25 cellular contexts compared by ENCODE assay signal in genomic region chr9:89970701-89971100, GRCh38.
A peak's percentile ranks its signal among the peaks of the same experiment; 100 is the strongest.
DNase-seq lines count a peak whose midpoint lies in the region; ATAC-seq and TF ChIP-seq lines count a peak whose summit lies in the region.
"Had no signal": no experiment of that assay in that cellular context is flagged by ENCODE, and none has a peak within 500 bp of the region (broad histone marks: within the 10 kb centered on the region; RNA-seq: fewer than 3 reads in every experiment).

No MANE protein-coding gene starts in this region.

- H3K18ac ChIP-seq in neuronal stem cell (ENCODE audit: low read length), result no peak overlapping the region

- no peak for DNase-seq in colonic mucosa
- DNase-seq in hepatocyte (ENCODE audit: low spot score), result no peak
- DNase-seq in neuronal stem cell (ENCODE audit: low spot score), result no peak
- DNase-seq in transverse colon, result no peak
- no peak for DNase-seq in ecto neural progenitor cell (ENCODE audit: low spot score)
- no peak for DNase-seq in NCI-H1105 treated with DMSO at 0.1 percent for 48 hours (lab: John Stamatoyannopoulos, UW)
- DNase-seq: 8988T; ACHN; BE2C; C1 segment of cervical spinal cord; CD4-positive, alpha-beta memory T cell; CD4-positive, CD25-positive, alpha-beta regulatory T cell; CD8-positive, alpha-beta memory T cell; COR-L47; DMS 273 treated with DMSO at 0.1 percent for 48 hours; DMS153; DMS53; DMS79; DND-41; EL; GDM1 had no signal

- H3K14ac ChIP-seq in neuronal stem cell (ENCODE audit: low read length), result peak overlapping the region; percentile 86

- no peak overlapping the region for H2AFZ ChIP-seq in hepatocyte
- H2AFZ ChIP-seq in neuronal stem cell (ENCODE audit: low read length), result no peak overlapping the region

- H3K4me3 ChIP-seq in colonic mucosa, result no peak overlapping the region
- no peak overlapping the region for H3K4me3 ChIP-seq in hepatocyte
- H3K4me3 ChIP-seq in neuronal stem cell (ENCODE audit: low read length in 2 of 2), result no peak overlapping the region
- H3K4me3 ChIP-seq in transverse colon, result no peak overlapping the region
- H3K4me3 ChIP-seq: BLaER1, GM12878 had no signal

- no peak for TF ChIP-seq EP300 in transverse colon (IDR thresholded peaks at IDR 0.05; ENCODE audit: low read depth)

- H4K91ac ChIP-seq in neuronal stem cell (ENCODE audit: low read depth, low read length, poor library complexity), result no peak overlapping the region

- H3K4me2 ChIP-seq in hepatocyte, result no peak overlapping the region
- H3K4me2 ChIP-seq in neuronal stem cell (ENCODE audit: insufficient read depth, low read length, poor library complexity, severe bottlenecking), result no peak overlapping the region
- H3K4me2 ChIP-seq: BLaER1 had no signal

- no peaks in the 10 kb centered on the region for H3K79me1 ChIP-seq in neuronal stem cell (ENCODE audit: low read depth, low read length)

- H2BK15ac ChIP-seq in neuronal stem cell (ENCODE audit: low read length), result no peak overlapping the region

- 94% methylated on average over 15 of the region's 15 CpGs for WGBS in hepatocyte (ENCODE audit: low lambda C conversion rate, missing lambda C conversion rate)
- WGBS in neuronal stem cell (ENCODE audit: extremely low coverage in 2 of 2, insufficient read length in 2 of 2, insufficient replicate concordance in 1 of 2), 2 donors, result no CpG with 5 or more reads among the region's 15 CpGs
- WGBS in transverse colon (ENCODE audit: low coverage in 1 of 2), 2 donors, result 89% methylated on average over 15 of the region's 15 CpGs; no CpG with 5 or more reads in 1 of the 2 donors

- in situ Hi-C loops in transverse colon (cut with MboI; ENCODE audit: low pct_ligation_motif_present in 1 of 4, low pct_unique_long_range_greater_than_20kb in 1 of 4, low sequenced_read_pairs in 3 of 4), result no loop called here

- no peaks in the 10 kb centered on the region for H3K9me2 ChIP-seq in hepatocyte (replicated peaks; ENCODE audit: insufficient read depth)

- H3K4ac ChIP-seq in neuronal stem cell (ENCODE audit: low read length), result no peak overlapping the region

- no peak overlapping the region for H2BK5ac ChIP-seq in neuronal stem cell (ENCODE audit: low read length)

- ATAC-seq in GM18868 (IDR thresholded peaks at IDR 0.05; ENCODE audit: unreplicated experiment), result no peak
- ATAC-seq in HG02870 (IDR thresholded peaks at IDR 0.05; ENCODE audit: unreplicated experiment), result no peak
- ATAC-seq: GM12878 had no signal

- H3K4me1 ChIP-seq in colonic mucosa (no peaks in the 10 kb centered on the region), hepatocyte (ENCODE audit: insufficient read depth) (peaks cover 19% of the 10 kb centered on the region), neuronal stem cell (ENCODE audit: control insufficient read depth in 2 of 2, insufficient read depth in 1 of 2, low read depth in 1 of 2, low read length in 2 of 2) (no peaks in the 10 kb centered on the region), transverse colon (peaks cover 0 to 32% (median 20%) of the 10 kb centered on the region in 4 donors)
- H3K4me1 ChIP-seq: BE2C, BLaER1 had no signal

- intact Hi-C loops in colonic mucosa (cut with DNase I), result no loop called here
- intact Hi-C loops in transverse colon (cut with DNase I; ENCODE audit: low total_unique reads), result no loop called here

- no peak overlapping the region for H3K23ac ChIP-seq in neuronal stem cell (ENCODE audit: low read depth, low read length, poor library complexity)

- H3K27ac ChIP-seq in colonic mucosa, result peak overlapping the region; percentile 78
- H3K27ac ChIP-seq in hepatocyte, result peak overlapping the region; percentile 88
- H3K27ac ChIP-seq in neuronal stem cell (replicated peaks; ENCODE audit: low read length), result no peak overlapping the region
- H3K27ac ChIP-seq in transverse colon, result peak overlapping the region; percentile 70 to 86 (median 81)
- H3K27ac ChIP-seq: BLaER1 had no signal

- no peaks in the 10 kb centered on the region for H3K79me2 ChIP-seq in hepatocyte

- TF ChIP-seq CTCF in colonic mucosa (IDR thresholded peaks at IDR 0.05), result no peak
- no peak for TF ChIP-seq CTCF in hepatocyte (IDR thresholded peaks at IDR 0.05; ENCODE audit: poor library complexity)
- no peak for TF ChIP-seq CTCF in transverse colon (IDR thresholded peaks at IDR 0.05)

- H4K8ac ChIP-seq in neuronal stem cell (ENCODE audit: low read depth, low read length), result no peak overlapping the region

- no peak overlapping the region for H2BK120ac ChIP-seq in neuronal stem cell (ENCODE audit: low read depth, low read length)

- no peak overlapping the region for H2BK12ac ChIP-seq in neuronal stem cell (ENCODE audit: low read length)

- no peaks in the 10 kb centered on the region for H4K20me1 ChIP-seq in hepatocyte (ENCODE audit: insufficient read depth, poor library complexity, severe bottlenecking)
- H4K20me1 ChIP-seq: BLaER1 had no signal

- H3K36me3 ChIP-seq in colonic mucosa (no peaks in the 10 kb centered on the region), hepatocyte (replicated peaks; ENCODE audit: insufficient read depth, low read depth) (no peaks in the 10 kb centered on the region), neuronal stem cell (replicated peaks in 1 of 2; ENCODE audit: control insufficient read depth in 2 of 2, insufficient read depth in 2 of 2, low read length in 2 of 2) (no peaks in the 10 kb centered on the region), transverse colon (no peaks in the 10 kb centered on the region)
- H3K36me3 ChIP-seq: BE2C, BLaER1 had no signal

- H3K27me3 ChIP-seq in colonic mucosa (no peaks in the 10 kb centered on the region), hepatocyte (no peaks in the 10 kb centered on the region), neuronal stem cell (ENCODE audit: control insufficient read depth in 3 of 3, insufficient read depth in 3 of 3, low read depth in 1 of 3, low read length in 3 of 3) (no peaks in the 10 kb centered on the region), transverse colon (no peaks in the 10 kb centered on the region)
- H3K27me3 ChIP-seq: BLaER1 had no signal

- H3K9me3 ChIP-seq in colonic mucosa, result no peaks in the 10 kb centered on the region
- H3K9me3 ChIP-seq in hepatocyte (ENCODE audit: low read depth), result no peaks in the 10 kb centered on the region
- no peaks in the 10 kb centered on the region for H3K9me3 ChIP-seq in neuronal stem cell (replicated peaks in 1 of 2; ENCODE audit: control insufficient read depth in 2 of 2, insufficient read depth in 1 of 2, low read depth in 1 of 2, low read length in 2 of 2)
- H3K9me3 ChIP-seq in transverse colon, result no peaks in the 10 kb centered on the region
- H3K9me3 ChIP-seq: BE2C, BLaER1 had no signal

- TF ChIP-seq POLR2A in transverse colon (IDR thresholded peaks at IDR 0.05), result no peak

- no peak overlapping the region for H2AK5ac ChIP-seq in neuronal stem cell (ENCODE audit: low read depth, low read length)

- no peak overlapping the region for H3K9ac ChIP-seq in colonic mucosa (ENCODE audit: low read depth in 2 of 2, low read length in 2 of 2)
- H3K9ac ChIP-seq in neuronal stem cell (ENCODE audit: low read depth, low read length, poor library complexity), result no peak overlapping the region
- H3K9ac ChIP-seq: BLaER1 had no signal
